ENCODE assay signal across 26 cellular contexts in the genomic region with DNA sequence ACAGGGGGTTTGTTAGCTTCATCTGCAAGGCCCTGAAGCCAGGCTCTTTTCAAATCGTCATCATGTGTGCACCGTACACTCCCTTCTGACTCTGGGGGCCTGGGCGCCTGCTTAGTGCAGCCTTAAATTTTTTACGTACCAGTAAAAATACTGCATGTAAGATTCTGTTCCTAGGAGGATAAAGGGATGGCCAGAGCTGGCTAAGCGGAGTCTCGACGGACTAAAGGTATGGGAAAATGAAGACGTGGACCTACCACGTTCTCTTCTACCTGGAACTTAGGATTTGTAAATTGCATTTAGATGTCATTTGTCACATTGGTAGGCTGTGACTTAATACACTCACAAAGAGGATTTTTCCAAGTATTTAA.
DNase-seq lines count a peak whose midpoint lies in the region; TF ChIP-seq lines count a peak whose summit lies in the region.
"Had no signal": no experiment of that assay in that cellular context is flagged by ENCODE, and none has a peak within 500 bp of the region (broad histone marks: within the 10 kb centered on the region; RNA-seq: fewer than 3 reads in every experiment).

No MANE protein-coding gene starts in this region.

- peak overlapping the region; percentile 74 for H2AFZ ChIP-seq in neuronal stem cell (ENCODE audit: low read length)

- H3K79me1 ChIP-seq in neuronal stem cell (ENCODE audit: low read depth, low read length) = no peaks in the 10 kb centered on the region

- POLR2A ChIA-PET in Caco-2 (lab: Charles Lee) = no interaction called here

- in situ Hi-C loops in brain microvascular endothelial cell (cut with HindIII; ENCODE audit: low pct_ligation_motif_present, low sequenced_read_pairs) = no loop called here

- no peak overlapping the region for H2AK5ac ChIP-seq in neuronal stem cell (ENCODE audit: low read depth, low read length)

- no peak for TF ChIP-seq RAD21 in liver (IDR thresholded peaks at IDR 0.05)

- peaks cover 6% of the 10 kb centered on the region for H3K9me3 Mint-ChIP-seq in Caco-2 (ENCODE audit: unreplicated experiment)
- H3K9me3 Mint-ChIP-seq: CD4-positive, alpha-beta T cell had no signal

- peak overlapping the region; percentile 12 for H3K4me2 ChIP-seq in neuronal stem cell (ENCODE audit: insufficient read depth, low read length, poor library complexity, severe bottlenecking)
- H3K4me2 ChIP-seq: SK-N-SH had no signal

- DNase-seq in Caco-2 (no peak), colonic mucosa (no peak), neuronal stem cell (ENCODE audit: low spot score) (no peak), brain microvascular endothelial cell (no peak), kidney glomerular epithelial cell (lab: John Stamatoyannopoulos, UW) (no peak), dorsolateral prefrontal cortex (no peak)
- DNase-seq in activated CD8-positive, alpha-beta memory T cell treated with anti-CD3 and anti-CD28 coated beads, Interleukin-2, amount 50 U/mL, for 4 hours = no peak
- DNase-seq: activated CD4-positive, alpha-beta T cell treated with anti-CD3 and anti-CD28 coated beads, Interleukin-2, amount 10 ng/mL, durations not matched to agents 24 days and 14 days; activated naive CD4-positive, alpha-beta T cell; activated T-cell treated with anti-CD3 and anti-CD28 coated beads, Interleukin-2, amount 50 U/mL, for 48 hours; CD4-positive, alpha-beta T cell; cortex of kidney; NCI-H187; occipital lobe; stimulated activated CD4-positive, alpha-beta T cell treated with anti-CD3 and anti-CD28 coated beads, Interleukin-4, amount 100 ng/mL, for 1 hour had no signal

- H2BK5ac ChIP-seq in neuronal stem cell (ENCODE audit: low read length) = peak overlapping the region; percentile 8

- peaks cover 42% of the 10 kb centered on the region for H3K4me1 Mint-ChIP-seq in Caco-2 (ENCODE audit: low read depth, unreplicated experiment)
- H3K4me1 Mint-ChIP-seq: activated CD4-positive, alpha-beta T cell treated with anti-CD3 and anti-CD28 coated beads, Interleukin-2, amount 10 ng/mL, durations not matched to agents 24 days and 14 days had no signal

- H3K23ac ChIP-seq in neuronal stem cell (ENCODE audit: low read depth, low read length, poor library complexity) = no peak overlapping the region

- H3K9me3 ChIP-seq in Caco-2 (no peaks in the 10 kb centered on the region), colonic mucosa (no peaks in the 10 kb centered on the region), liver (ENCODE audit: control insufficient read depth in 4 of 4, low read length in 3 of 4) (no peaks in the 10 kb centered on the region), neuronal stem cell (replicated peaks in 1 of 2; ENCODE audit: control insufficient read depth in 2 of 2, insufficient read depth in 1 of 2, low read depth in 1 of 2, low read length in 2 of 2) (peaks cover 6 to 13% of the 10 kb centered on the region in 2 donors)
- H3K9me3 ChIP-seq: adrenal gland, breast epithelium, SK-N-SH, suprapubic skin, vagina had no signal

- no peak overlapping the region for H3K4me3 ChIP-seq in Caco-2 (ENCODE audit: low read depth, low read length)
- H3K4me3 ChIP-seq in colonic mucosa = no peak overlapping the region
- H3K4me3 ChIP-seq in liver (ENCODE audit: low read depth in 1 of 3, low read length in 3 of 3) = no peak overlapping the region
- peak overlapping the region in 1 of 2 donors; percentile 57 for H3K4me3 ChIP-seq in neuronal stem cell (ENCODE audit: low read length in 2 of 2)
- H3K4me3 ChIP-seq in brain microvascular endothelial cell (ENCODE audit: low read depth, low read length) = no peak overlapping the region
- peak overlapping the region in 6 of 59 donors; percentile 9 to 66 (median 64) for H3K4me3 ChIP-seq in dorsolateral prefrontal cortex

- H3K4ac ChIP-seq in neuronal stem cell (ENCODE audit: low read length) = no peak overlapping the region

- no peak overlapping the region for H2BK12ac ChIP-seq in neuronal stem cell (ENCODE audit: low read length)

- intact Hi-C loops in Caco-2 (cut with micrococcal nuclease; ENCODE audit: unreplicated experiment) (loop anchor here (2.0 to 5.0 kb wide), 3 partner anchors 70 to 150 kb away; partner anchors contain the start of gene AFDN), colonic mucosa (cut with DNase I) (no loop called here), dorsolateral prefrontal cortex (cut with DNase I) (loop anchor here (5.0 kb wide), 2 partner anchors 55 to 150 kb away; partner anchors contain the start of gene AFDN (in 1 of the 2))

- WGBS in liver = 85% methylated on average over 9 of the region's 9 CpGs
- no CpG with 5 or more reads among the region's 9 CpGs for WGBS in neuronal stem cell (ENCODE audit: extremely low coverage in 2 of 2, insufficient read length in 2 of 2, insufficient replicate concordance in 1 of 2), 2 donors

- peak overlapping the region; percentile 86 for H3K27ac Mint-ChIP-seq in Caco-2 (ENCODE audit: unreplicated experiment)
- H3K27ac Mint-ChIP-seq: activated CD4-positive, alpha-beta T cell treated with anti-CD3 and anti-CD28 coated beads, Interleukin-2, amount 10 ng/mL, durations not matched to agents 24 days and 14 days; CD4-positive, alpha-beta T cell; stimulated activated memory B cell treated with anti-CD40 and anti-IgM and Interleukin-4, amounts not matched to agents 10 μg/mL and 1 μg/mL and 100 μg/mL, for 72 hours; T-helper 2 cell treated with Interferon-gamma antibody and Interleukin-4, amounts not matched to agents 5 μg/mL and 100 μg/mL, for 36 hours had no signal

- CTCF ChIA-PET in Caco-2 (lab: Charles Lee) = no interaction called here

- H3K9ac ChIP-seq in colonic mucosa (ENCODE audit: low read depth in 2 of 2, low read length in 2 of 2) (no peak overlapping the region), liver (ENCODE audit: low read depth in 1 of 2, low read length in 2 of 2) (peak overlapping the region in 1 of 2 donors; percentile 78), neuronal stem cell (ENCODE audit: low read depth, low read length, poor library complexity) (no peak overlapping the region)
- H3K9ac ChIP-seq: SK-N-SH had no signal

- peak overlapping the region; percentile 81 for H3K27ac ChIP-seq in colonic mucosa
- H3K27ac ChIP-seq in liver (ENCODE audit: low read depth in 1 of 2, low read length in 2 of 2) = peak overlapping the region; percentile 89 to 90
- H3K27ac ChIP-seq in neuronal stem cell (replicated peaks; ENCODE audit: low read length) = peak overlapping the region; percentile 66
- no peak overlapping the region for H3K27ac ChIP-seq in brain microvascular endothelial cell
- peak overlapping the region in 5 of 59 donors; percentile 20 to 55 (median 27) for H3K27ac ChIP-seq in dorsolateral prefrontal cortex
- H3K27ac ChIP-seq: breast epithelium, HL-60, RWPE1, suprapubic skin, VCaP had no signal

- H3K18ac ChIP-seq in neuronal stem cell (ENCODE audit: low read length) = peak overlapping the region; percentile 86

- no peaks in the 10 kb centered on the region for H3K36me3 ChIP-seq in Caco-2 (ENCODE audit: control insufficient read depth, insufficient read depth, low read length)
- H3K36me3 ChIP-seq in colonic mucosa = no peaks in the 10 kb centered on the region
- H3K36me3 ChIP-seq in liver (ENCODE audit: control insufficient read depth in 4 of 4, insufficient read depth in 3 of 4, low read depth in 1 of 4, low read length in 3 of 4) = no peaks in the 10 kb centered on the region
- H3K36me3 ChIP-seq in neuronal stem cell (replicated peaks in 1 of 2; ENCODE audit: control insufficient read depth in 2 of 2, insufficient read depth in 2 of 2, low read length in 2 of 2) = peaks cover 0 to 3% of the 10 kb centered on the region in 2 donors
- H3K36me3 ChIP-seq in brain microvascular endothelial cell (replicated peaks) = no peaks in the 10 kb centered on the region
- H3K36me3 ChIP-seq: adrenal gland, breast epithelium, suprapubic skin, vagina had no signal

- H2BK120ac ChIP-seq in neuronal stem cell (ENCODE audit: low read depth, low read length) = peak overlapping the region; percentile 65

- H3K4me3 Mint-ChIP-seq in Caco-2 (ENCODE audit: unreplicated experiment) = peak overlapping the region; percentile 87
- H3K4me3 Mint-ChIP-seq: activated CD4-positive, alpha-beta T cell treated with anti-CD3 and anti-CD28 coated beads, Interleukin-2, amount 10 ng/mL, durations not matched to agents 24 days and 14 days; CD4-positive, alpha-beta T cell; stimulated activated memory B cell treated with anti-CD40 and anti-IgM and Interleukin-4, amounts not matched to agents 10 μg/mL and 1 μg/mL and 100 μg/mL, for 72 hours; T-helper 2 cell treated with Interferon-gamma antibody and Interleukin-4, amounts not matched to agents 5 μg/mL and 100 μg/mL, for 36 hours had no signal

- no peak for TF ChIP-seq CTCF in Caco-2 (IDR thresholded peaks at IDR 0.05; ENCODE audit: insufficient read depth in 1 of 2, low read depth in 1 of 2, low read length in 1 of 2, severe bottlenecking in 1 of 2, unreplicated experiment in 1 of 2)
- TF ChIP-seq CTCF in colonic mucosa (IDR thresholded peaks at IDR 0.05) = no peak
- TF ChIP-seq CTCF in liver (IDR thresholded peaks at IDR 0.05; ENCODE audit: low read depth, low read length, missing input control) = no peak
- no peak for TF ChIP-seq CTCF in brain microvascular endothelial cell (IDR thresholded peaks at IDR 0.05; ENCODE audit: low read depth, low read length, missing control alignments)
- TF ChIP-seq CTCF in dorsolateral prefrontal cortex (IDR thresholded peaks at IDR 0.05 in 54 of 56, conservative IDR thresholded peaks at IDR 0.05 in 2 of 56; ENCODE audit: low read depth in 1 of 56, partially characterized antibody in 56 of 56) = no peak

- no TSS peak for BruUV-seq in Caco-2 (replicated peaks; lab: Mats Ljungman, UMichigan)

- H3K14ac ChIP-seq in neuronal stem cell (ENCODE audit: low read length) = no peak overlapping the region

- H3K27me3 ChIP-seq in Caco-2 (replicated peaks; ENCODE audit: control insufficient read depth, insufficient read depth, low read length) (no peaks in the 10 kb centered on the region), colonic mucosa (peaks cover 4% of the 10 kb centered on the region), liver (ENCODE audit: control insufficient read depth in 4 of 4, insufficient read depth in 4 of 4, low read length in 3 of 4) (no peaks in the 10 kb centered on the region), neuronal stem cell (ENCODE audit: control insufficient read depth in 3 of 3, insufficient read depth in 3 of 3, low read depth in 1 of 3, low read length in 3 of 3) (no peaks in the 10 kb centered on the region), brain microvascular endothelial cell (replicated peaks) (peaks cover 4% of the 10 kb centered on the region), dorsolateral prefrontal cortex (peaks cover 0 to 26% (median 0%) of the 10 kb centered on the region in 45 donors)
- H3K27me3 ChIP-seq: vagina had no signal

- no peak overlapping the region for H4K8ac ChIP-seq in neuronal stem cell (ENCODE audit: low read depth, low read length)

- H3K4me1 ChIP-seq in Caco-2 (peaks cover 71% of the 10 kb centered on the region), colonic mucosa (peaks cover 18% of the 10 kb centered on the region), liver (ENCODE audit: control insufficient read depth in 4 of 4, insufficient read depth in 4 of 4, low read length in 3 of 4) (peaks cover 16 to 40% (median 30%) of the 10 kb centered on the region in 4 donors), neuronal stem cell (ENCODE audit: control insufficient read depth in 2 of 2, insufficient read depth in 1 of 2, low read depth in 1 of 2, low read length in 2 of 2) (peaks cover 29 to 45% of the 10 kb centered on the region in 2 donors)
- H3K4me1 ChIP-seq: adrenal gland had no signal

- no peaks in the 10 kb centered on the region for H3K27me3 Mint-ChIP-seq in Caco-2 (ENCODE audit: insufficient read depth, unreplicated experiment)

- no peaks in the 10 kb centered on the region for H3K36me3 Mint-ChIP-seq in Caco-2 (ENCODE audit: insufficient read depth, unreplicated experiment)
- H3K36me3 Mint-ChIP-seq: stimulated activated memory B cell treated with anti-CD40 and anti-IgM and Interleukin-4, amounts not matched to agents 10 μg/mL and 1 μg/mL and 100 μg/mL, for 72 hours had no signal

- H4K91ac ChIP-seq in neuronal stem cell (ENCODE audit: low read depth, low read length, poor library complexity) = no peak overlapping the region

- no peak overlapping the region for H2BK15ac ChIP-seq in neuronal stem cell (ENCODE audit: low read length)
